Comparison of ENCODE assay signal across 12 cellular contexts in genomic region chr1:67894981-67895735, GRCh38.
DNase-seq lines count a peak whose midpoint lies in the region; ATAC-seq and TF ChIP-seq lines count a peak whose summit lies in the region.
"Had no signal": no experiment of that assay in that cellular context is flagged by ENCODE, and none has a peak within 500 bp of the region (broad histone marks: within the 10 kb centered on the region; RNA-seq: fewer than 3 reads in every experiment).

No MANE protein-coding gene starts in this region.

- in situ Hi-C loops in IMR-90 (cut with MboI; ENCODE audit: low sequenced_read_pairs): no loop called here

- no peaks in the 10 kb centered on the region for H4K20me1 ChIP-seq in IMR-90 (ENCODE audit: insufficient read depth, low read length)

- TF ChIP-seq RAD21 in IMR-90 (IDR thresholded peaks at IDR 0.05; ENCODE audit: low read length): no peak

- DNase-seq in IMR-90: no peak
- peak; percentile 56 for DNase-seq in astrocyte of the hippocampus (ENCODE audit: low read depth, low spot score)
- DNase-seq in foreskin keratinocyte: peak; percentile 55 to 75
- DNase-seq in GOT3 (lab: John Stamatoyannopoulos, UW): no peak
- no peak for DNase-seq in caudate nucleus (lab: John Stamatoyannopoulos, UW)
- DNase-seq in NCI-H2081 treated with DMSO at 0.1 percent for 48 hours (lab: John Stamatoyannopoulos, UW): no peak
- DNase-seq: Caco-2; CD8-positive, alpha-beta memory T cell; DND-41; GF-D8 had no signal

- H4K5ac ChIP-seq in IMR-90 (ENCODE audit: low read depth, low read length): no peak overlapping the region

- peaks cover 12% of the 10 kb centered on the region for H3K9me1 ChIP-seq in IMR-90 (ENCODE audit: insufficient read depth, low read length)

- no peak overlapping the region for H3K9ac ChIP-seq in IMR-90 (ENCODE audit: low read depth, low read length)

- H3K18ac ChIP-seq in IMR-90 (ENCODE audit: low read depth, low read length): no peak overlapping the region

- H2AK9ac ChIP-seq in IMR-90 (replicated peaks; ENCODE audit: low read depth, low read length, poor library complexity): no peak overlapping the region

- H4K91ac ChIP-seq in IMR-90 (ENCODE audit: insufficient read depth, low read depth, low read length): no peak overlapping the region

- H3K9me3 ChIP-seq in IMR-90 (ENCODE audit: control insufficient read depth, insufficient read depth, low read length): no peaks in the 10 kb centered on the region
- H3K9me3 ChIP-seq: Caco-2, HAP-1 had no signal

- dilution Hi-C loops in IMR-90 (cut with HindIII; ENCODE audit: low sequenced_read_pairs, unreplicated experiment): no loop called here

- H3K36me3 ChIP-seq in IMR-90 (ENCODE audit: control insufficient read depth, insufficient read depth, low read length): no peaks in the 10 kb centered on the region
- H3K36me3 ChIP-seq: HAP-1 had no signal

- intact Hi-C loops in IMR-90 (cut with micrococcal nuclease): no loop called here

- BruUV-seq in IMR-90 (replicated peaks; lab: Mats Ljungman, UMichigan): no TSS peak

- ATAC-seq in IMR-90 (ENCODE audit: low read depth) (no peak), foreskin keratinocyte (peak; percentile 81)
- ATAC-seq: A549 had no signal

- peaks cover 16% of the 10 kb centered on the region for H3K4me1 ChIP-seq in IMR-90 (ENCODE audit: control insufficient read depth, insufficient read depth, low read length)
- H3K4me1 ChIP-seq in foreskin keratinocyte: peaks cover 28% of the 10 kb centered on the region

- no peak overlapping the region for H2BK120ac ChIP-seq in IMR-90 (ENCODE audit: low read depth, low read length)

- H3K4me2 ChIP-seq in IMR-90 (ENCODE audit: low read depth, low read length): no peak overlapping the region
- H3K4me2 ChIP-seq: A549 had no signal

- no CpG with 5 or more reads among the region's 4 CpGs for WGBS in IMR-90 (ENCODE audit: extremely low coverage in 2 of 2, insufficient read length in 1 of 2), 2 experiments

- H3K27me3 ChIP-seq in IMR-90 (ENCODE audit: control insufficient read depth, insufficient read depth, low read length) (no peaks in the 10 kb centered on the region), foreskin keratinocyte (no peaks in the 10 kb centered on the region)

- H3K4ac ChIP-seq in IMR-90 (ENCODE audit: low read depth, low read length): no peak overlapping the region

- no peak overlapping the region for H2AFZ ChIP-seq in IMR-90 (replicated peaks; ENCODE audit: low read length, poor library complexity)

- TF ChIP-seq POLR2A in IMR-90 (IDR thresholded peaks at IDR 0.05; ENCODE audit: low read depth, low read length): no peak

- 0 out of 2 replicates have a peak overlapping the region, but pooled peaks have one; percentile 53 for H3K14ac ChIP-seq in IMR-90 (replicated peaks; ENCODE audit: low read depth, low read length)

- 0 out of 3 replicates have a peak overlapping the region, but pooled peaks have one; percentile 26 for H2BK15ac ChIP-seq in IMR-90 (ENCODE audit: low read depth, low read length)

- POLR2A ChIA-PET in IMR-90 (lab: Charles Lee; ENCODE audit: unreplicated experiment): no interaction called here

- no peak overlapping the region for H3K23ac ChIP-seq in IMR-90 (ENCODE audit: low read depth, low read length)

- no peak overlapping the region for H3K4me3 ChIP-seq in IMR-90 (ENCODE audit: insufficient read depth, low read depth, low read length)
- H3K4me3 ChIP-seq: A549, HAP-1 had no signal

- no peak overlapping the region for H2AK5ac ChIP-seq in IMR-90 (ENCODE audit: low read depth, low read length)

- TF ChIP-seq CTCF in IMR-90 (conservative IDR thresholded peaks at IDR 0.05; ENCODE audit: low read depth, low read length): no peak
- no peak for TF ChIP-seq CTCF in foreskin keratinocyte (conservative IDR thresholded peaks at IDR 0.05)

- CTCF ChIA-PET in IMR-90 (lab: Yijun Ruan, JAX): no interaction called here

- H2BK20ac ChIP-seq in IMR-90 (ENCODE audit: low read depth, low read length): peak overlapping the region; percentile 3; the same call in 1 of the 2 replicates

- H4K8ac ChIP-seq in IMR-90 (ENCODE audit: low read depth in 2 of 2, low read length in 2 of 2): no peak overlapping the region

- H3K56ac ChIP-seq in IMR-90 (ENCODE audit: extremely low read depth, insufficient read depth, low read length): no peak overlapping the region

- no peaks in the 10 kb centered on the region for H3K79me1 ChIP-seq in IMR-90 (ENCODE audit: low read depth in 1 of 2, low read length in 2 of 2)

- H3K27ac ChIP-seq in IMR-90 (ENCODE audit: insufficient read depth, low read length): no peak overlapping the region
- H3K27ac ChIP-seq in foreskin keratinocyte: peak overlapping the region; percentile 48
- no peak overlapping the region for H3K27ac ChIP-seq in caudate nucleus (ENCODE audit: low read depth, low read length)

- H2BK5ac ChIP-seq in IMR-90 (ENCODE audit: low read depth, low read length, poor library complexity, severe bottlenecking): no peak overlapping the region

TF ChIP-seq in IMR-90, 13 proteins besides CTCF, POLR2A, EP300 and RAD21:
- TF ChIP-seq MXI1 (IDR thresholded peaks at IDR 0.05; ENCODE audit: borderline replicate concordance, low read depth, low read length) (no peak), CHD1 (IDR thresholded peaks at IDR 0.05; ENCODE audit: low read depth, low read length) (no peak), FOS (IDR thresholded peaks at IDR 0.05; ENCODE audit: low read depth, low read length) (no peak), BHLHE40 (IDR thresholded peaks at IDR 0.05; ENCODE audit: low read depth, low read length) (no peak), SMC3 (IDR thresholded peaks at IDR 0.05; ENCODE audit: low read depth, low read length) (no peak), CEBPB (IDR thresholded peaks at IDR 0.05; ENCODE audit: low read depth, low read length) (no peak), NFE2L2 (IDR thresholded peaks at IDR 0.05; ENCODE audit: low read depth, low read length) (no peak), RFX5 (IDR thresholded peaks at IDR 0.05; ENCODE audit: low read depth, low read length) (no peak), MAZ (IDR thresholded peaks at IDR 0.05; ENCODE audit: borderline replicate concordance, low read depth, low read length) (no peak)
- TF ChIP-seq, protein P1, sequence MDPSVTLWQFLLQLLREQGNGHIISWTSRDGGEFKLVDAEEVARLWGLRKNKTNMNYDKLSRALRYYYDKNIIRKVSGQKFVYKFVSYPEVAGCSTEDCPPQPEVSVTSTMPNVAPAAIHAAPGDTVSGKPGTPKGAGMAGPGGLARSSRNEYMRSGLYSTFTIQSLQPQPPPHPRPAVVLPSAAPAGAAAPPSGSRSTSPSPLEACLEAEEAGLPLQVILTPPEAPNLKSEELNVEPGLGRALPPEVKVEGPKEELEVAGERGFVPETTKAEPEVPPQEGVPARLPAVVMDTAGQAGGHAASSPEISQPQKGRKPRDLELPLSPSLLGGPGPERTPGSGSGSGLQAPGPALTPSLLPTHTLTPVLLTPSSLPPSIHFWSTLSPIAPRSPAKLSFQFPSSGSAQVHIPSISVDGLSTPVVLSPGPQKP (IDR thresholded peaks at IDR 0.05; ENCODE audit: borderline replicate concordance, low read depth, low read length): no peak
- TF ChIP-seq, protein P2, sequence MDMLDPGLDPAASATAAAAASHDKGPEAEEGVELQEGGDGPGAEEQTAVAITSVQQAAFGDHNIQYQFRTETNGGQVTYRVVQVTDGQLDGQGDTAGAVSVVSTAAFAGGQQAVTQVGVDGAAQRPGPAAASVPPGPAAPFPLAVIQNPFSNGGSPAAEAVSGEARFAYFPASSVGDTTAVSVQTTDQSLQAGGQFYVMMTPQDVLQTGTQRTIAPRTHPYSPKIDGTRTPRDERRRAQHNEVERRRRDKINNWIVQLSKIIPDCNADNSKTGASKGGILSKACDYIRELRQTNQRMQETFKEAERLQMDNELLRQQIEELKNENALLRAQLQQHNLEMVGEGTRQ (IDR thresholded peaks at IDR 0.05; ENCODE audit: low read depth, low read length): no peak

Comparison
In these comparisons a context has a peak if more than half of its experiments do, and no peak if none do; other contexts are left out.
1. DNase-seq: peak in astrocyte of the hippocampus (single experiment) and foreskin keratinocyte (2 of 2); none in IMR-90 (single experiment), GOT3 (single experiment), caudate nucleus (0 of 61) and NCI-H2081 treated with DMSO at 0.1 percent for 48 hours (single experiment).